In the genomic region with DNA sequence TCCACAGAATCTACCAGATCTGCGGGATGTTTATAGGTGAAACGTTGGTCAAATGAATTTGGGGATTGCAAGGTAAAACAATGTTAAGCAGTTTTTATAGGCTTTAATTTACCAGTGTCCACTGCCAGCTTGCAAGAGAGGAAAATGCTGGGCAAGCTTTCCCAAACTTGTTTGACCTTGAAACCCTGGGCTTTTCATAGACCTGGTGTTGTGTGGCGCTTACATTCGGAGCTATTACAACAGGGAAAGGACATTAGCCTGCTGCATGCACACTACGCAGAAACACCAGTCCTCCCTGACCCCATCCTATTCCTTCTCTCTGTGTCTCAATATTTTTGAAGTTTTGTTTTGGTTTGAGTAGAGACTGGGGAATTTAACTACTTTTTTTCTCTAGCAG, we compare ENCODE assay signal across 1 cellular context.
TF ChIP-seq lines count a peak whose summit lies in the region.

No MANE protein-coding gene starts in this region.

TF ChIP-seq in WTC11, 78 proteins besides CTCF, POLR2A, EP300 and RAD21 (continued from another document):
- no peak for TF ChIP-seq ATF2 (CRISPR knock-in tag; IDR thresholded peaks at IDR 0.05; ENCODE audit: borderline replicate concordance, low read depth)
- TF ChIP-seq SOX15 (CRISPR knock-in tag; IDR thresholded peaks at IDR 0.05), result no peak
- TF ChIP-seq FOXP1 (CRISPR knock-in tag; IDR thresholded peaks at IDR 0.05; ENCODE audit: borderline replicate concordance), result no peak
- TF ChIP-seq ZNF396 (CRISPR knock-in tag; IDR thresholded peaks at IDR 0.05; ENCODE audit: borderline replicate concordance), result no peak
- no peak for TF ChIP-seq HMGXB4 (CRISPR knock-in tag; IDR thresholded peaks at IDR 0.05)
- no peak for TF ChIP-seq CBFB (CRISPR knock-in tag; IDR thresholded peaks at IDR 0.05; ENCODE audit: low read depth)
- TF ChIP-seq TEAD1 (CRISPR knock-in tag; IDR thresholded peaks at IDR 0.05), result no peak
- TF ChIP-seq, protein P1, sequence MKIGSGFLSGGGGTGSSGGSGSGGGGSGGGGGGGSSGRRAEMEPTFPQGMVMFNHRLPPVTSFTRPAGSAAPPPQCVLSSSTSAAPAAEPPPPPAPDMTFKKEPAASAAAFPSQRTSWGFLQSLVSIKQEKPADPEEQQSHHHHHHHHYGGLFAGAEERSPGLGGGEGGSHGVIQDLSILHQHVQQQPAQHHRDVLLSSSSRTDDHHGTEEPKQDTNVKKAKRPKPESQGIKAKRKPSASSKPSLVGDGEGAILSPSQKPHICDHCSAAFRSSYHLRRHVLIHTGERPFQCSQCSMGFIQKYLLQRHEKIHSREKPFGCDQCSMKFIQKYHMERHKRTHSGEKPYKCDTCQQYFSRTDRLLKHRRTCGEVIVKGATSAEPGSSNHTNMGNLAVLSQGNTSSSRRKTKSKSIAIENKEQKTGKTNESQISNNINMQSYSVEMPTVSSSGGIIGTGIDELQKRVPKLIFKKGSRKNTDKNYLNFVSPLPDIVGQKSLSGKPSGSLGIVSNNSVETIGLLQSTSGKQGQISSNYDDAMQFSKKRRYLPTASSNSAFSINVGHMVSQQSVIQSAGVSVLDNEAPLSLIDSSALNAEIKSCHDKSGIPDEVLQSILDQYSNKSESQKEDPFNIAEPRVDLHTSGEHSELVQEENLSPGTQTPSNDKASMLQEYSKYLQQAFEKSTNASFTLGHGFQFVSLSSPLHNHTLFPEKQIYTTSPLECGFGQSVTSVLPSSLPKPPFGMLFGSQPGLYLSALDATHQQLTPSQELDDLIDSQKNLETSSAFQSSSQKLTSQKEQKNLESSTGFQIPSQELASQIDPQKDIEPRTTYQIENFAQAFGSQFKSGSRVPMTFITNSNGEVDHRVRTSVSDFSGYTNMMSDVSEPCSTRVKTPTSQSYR (CRISPR knock-in tag; IDR thresholded peaks at IDR 0.05), result no peak
